ENCODE assay signal across 14 cellular contexts in genomic region chr3:10515884-10516495, GRCh38. TPM values are rescaled to one million over a fixed set of nuclear protein-coding genes. Genes with fewer than 3 reads are reported as not detected.
A peak's percentile ranks its signal among the peaks of the same experiment; 100 is the strongest.
DNase-seq lines count a peak whose midpoint lies in the region; ATAC-seq, FAIRE-seq and TF ChIP-seq lines count a peak whose summit lies in the region.
"Had no signal": no experiment of that assay in that cellular context is flagged by ENCODE, and none has a peak within 500 bp of the region (broad histone marks: within the 10 kb centered on the region; RNA-seq: fewer than 3 reads in every experiment).

No MANE protein-coding gene starts in this region.

- H3K4me1 ChIP-seq in GM12878 (ENCODE audit: control insufficient read depth, insufficient read depth, low read length) = no peaks in the 10 kb centered on the region
- H3K4me1 ChIP-seq: upper lobe of left lung had no signal

- H3K9me3 ChIP-seq in GM12878 (replicated peaks; ENCODE audit: control insufficient read depth, insufficient read depth, low read length) = no peaks in the 10 kb centered on the region
- H3K9me3 ChIP-seq: upper lobe of left lung had no signal

- H3K27ac ChIP-seq in GM12878 (ENCODE audit: control insufficient read depth, insufficient read depth) = no peak overlapping the region
- H3K27ac ChIP-seq: HL-60, SK-N-MC, upper lobe of left lung had no signal

- BruUV-seq in GM12878 (replicated peaks; lab: Mats Ljungman, UMichigan) = no TSS peak

- H4K20me1 ChIP-seq in GM12878 (ENCODE audit: control insufficient read depth, insufficient read depth) = no peaks in the 10 kb centered on the region

- SMC1A ChIA-PET in GM12878 (lab: Charles Lee; ENCODE audit: uncharacterized antibody, unreplicated experiment) = no interaction called here

- no peaks in the 10 kb centered on the region for H3K36me3 ChIP-seq in GM12878 (ENCODE audit: control insufficient read depth in 2 of 2, insufficient read depth in 2 of 2, low read length in 1 of 2)
- H3K36me3 ChIP-seq: upper lobe of left lung had no signal

- in situ Hi-C loops in KBM-7 (cut with MboI; ENCODE audit: low pct_unique_long_range_greater_than_20kb, low sequenced_read_pairs) = no loop called here
- in situ Hi-C loops in GM12878 (cut with MboI) = no loop called here

- no peak for FAIRE-seq in GM12878 (lab: Jason Lieb, UNC)

- H2AFZ ChIP-seq in GM12878 (ENCODE audit: control insufficient read depth, low read depth, low read length) = no peak overlapping the region

- H3K27me3 ChIP-seq in GM12878 (replicated peaks in 1 of 2; ENCODE audit: control insufficient read depth in 2 of 2, insufficient read depth in 2 of 2, low read length in 1 of 2) = no peaks in the 10 kb centered on the region; a peak in 2 of 4 replicates
- H3K27me3 ChIP-seq: upper lobe of left lung had no signal

- RAD21 ChIA-PET in GM12878 (lab: Charles Lee; ENCODE audit: unreplicated experiment) = no interaction called here

- H3K4me2 ChIP-seq in GM12878 (ENCODE audit: control insufficient read depth, insufficient read depth) = no peak overlapping the region

- TF ChIP-seq CTCF in GM12872 (IDR thresholded peaks at IDR 0.05; ENCODE audit: insufficient read depth, low read depth, low read length) (peak; percentile 37; the same call in 1 of the 3 replicates), GM12878 (IDR thresholded peaks at IDR 0.05 in 2 of 3, conservative IDR thresholded peaks at IDR 0.05 in 1 of 3; ENCODE audit: control insufficient read depth in 2 of 3, extremely low read depth in 1 of 3, insufficient read depth in 1 of 3, low read depth in 3 of 3, low read length in 3 of 3) (peak in 1 of 3 experiments; percentile 24; a peak in 2 of 6 replicates)

- POLR2A ChIA-PET in GM12878 (lab: Charles Lee) = no interaction called here

- DNase-seq in KBM-7 (peak; percentile 9), GM12878 (ENCODE audit: low read depth, low spot score) (no peak), posterior vena cava (ENCODE audit: low spot score) (peak; percentile 45), COLO668 (lab: John Stamatoyannopoulos, UW; ENCODE audit: unreplicated experiment) (no peak)
- DNase-seq: CD4-positive, CD25-positive, alpha-beta regulatory T cell; stimulated activated CD4-positive, alpha-beta T cell treated with anti-CD3 and anti-CD28 coated beads, Interleukin-4, amount 100 ng/mL, for 1 hour; upper lobe of left lung had no signal

- H3K4me3 ChIP-seq in GM12878 = no peak overlapping the region
- H3K4me3 ChIP-seq: SK-N-MC, upper lobe of left lung had no signal

- TF ChIP-seq RAD21 in GM12878 (IDR thresholded peaks at IDR 0.05; ENCODE audit: insufficient read depth, low read depth, low read length) = 0 out of 2 replicates have a peak, but pooled peaks have one; percentile 14

- intact Hi-C loops in GM12878 (cut with micrococcal nuclease; ENCODE audit: unreplicated experiment) = no loop called here
- intact Hi-C loops in posterior vena cava (cut with DNase I) = no loop called here

- TF ChIP-seq POLR2A in GM12878 (IDR thresholded peaks at IDR 0.05; ENCODE audit: low read depth, low read length) = no peak

- ATAC-seq in GM12878 = peak; percentile 50; the same call in 2 of the 3 replicates
- no peak for ATAC-seq in HG03097 (IDR thresholded peaks at IDR 0.05; ENCODE audit: low FRiP score, unreplicated experiment)
- no peak for ATAC-seq in HG02759 (IDR thresholded peaks at IDR 0.05; ENCODE audit: unreplicated experiment)
- ATAC-seq: activated CD4-positive, CD25-positive, alpha-beta regulatory T cell treated with anti-CD3 and anti-CD28 coated beads, Interleukin-2, amount 50 U/mL, for 24 hours had no signal

- TF ChIP-seq EP300 in GM12878 (IDR thresholded peaks at IDR 0.05; ENCODE audit: borderline replicate concordance in 1 of 2, control insufficient read depth in 1 of 2, low read depth in 2 of 2, low read length in 2 of 2) = no peak

- CTCF ChIA-PET in GM12878 (lab: Yijun Ruan, JAX) = no interaction called here

- 33% methylated on average over 7 of the region's 7 CpGs for WGBS in GM12878 (ENCODE audit: insufficient coverage, insufficient replicate concordance, low lambda C conversion rate, missing lambda C conversion rate)

- H3K79me2 ChIP-seq in GM12878 (ENCODE audit: control insufficient read depth, insufficient read depth, low read length) = no peaks in the 10 kb centered on the region

- H3K9ac ChIP-seq in GM12878 (ENCODE audit: control insufficient read depth, insufficient read depth, low read length) = no peak overlapping the region

TF ChIP-seq in GM12878, 131 proteins besides CTCF, POLR2A, EP300 and RAD21:
- no peak for TF ChIP-seq ATF2 (IDR thresholded peaks at IDR 0.05; ENCODE audit: low read length)
- TF ChIP-seq POLR2AphosphoS2 (IDR thresholded peaks at IDR 0.05; ENCODE audit: low read depth, low read length) = no peak
- TF ChIP-seq SMC3 (IDR thresholded peaks at IDR 0.05; ENCODE audit: borderline replicate concordance, low read length) = peak; percentile 10; the same call in 1 of the 2 replicates

RNA-seq across cellular contexts. Expression of gene ATP2B2, which starts 10.6 kb away (rescaled TPM):
- total RNA-seq in GM12878 (2013; cell fraction: nucleolus; rRNA removed) = not detected in 2 replicates
- not detected in 2 replicates for total RNA-seq in GM12878 (2014; rRNA removed)
- total RNA-seq in GM12878 (2014; rRNA removed; fragmentation: Illumina TruSeq; extraction: Trizol) = not detected in 2 replicates
- not detected in 2 replicates for total RNA-seq in GM12878 (2021)
- polyA plus RNA-seq in GM12878 (2011; ENCODE audit: low read depth) = not detected
- polyA plus RNA-seq in GM12878 (2011; rRNA removed) = not detected in 2 replicates
- not detected in 2 replicates for polyA plus RNA-seq in GM12878 (2011; cell fraction: cytosol; rRNA removed)
- polyA plus RNA-seq in GM12878 (2011; cell fraction: nucleus; rRNA removed) = 0.03 TPM in 1 of 2 replicates, not detected in the other
- 0.04 TPM in 1 of 2 replicates, not detected in the other for polyA plus RNA-seq in GM12878 (2012)
- polyA plus RNA-seq in GM12878 (2014; fragmentation: Illumina TruSeq; extraction: Trizol) = not detected in 2 replicates
- not detected for polyA plus RNA-seq in GM12878 (2014; fragmentation: Nextera tagmentation; extraction: Ambion mirVana)
- polyA plus RNA-seq in GM12878 (2014; rRNA removed) = not detected in 2 replicates
- polyA plus RNA-seq in GM12878 (2016; fragmentation: Nextera tagmentation; extraction: Ambion mirVana) = under 1 TPM in 1 of 2 experiments, not detected in 1; 0.04 TPM
- not detected in 2 replicates for polyA minus RNA-seq in GM12878 (2011; rRNA and poly(A)+ RNA removed)
- not detected in 2 replicates for polyA minus RNA-seq in GM12878 (2011; cell fraction: cytosol; rRNA and poly(A)+ RNA removed)
- polyA minus RNA-seq in GM12878 (2011; cell fraction: nucleus; rRNA and poly(A)+ RNA removed) = not detected in 2 replicates
- under 1 TPM; 0.29 to 0.42 TPM for total RNA-seq in posterior vena cava
- total RNA-seq: CD4-positive, CD25-positive, alpha-beta regulatory T cell; glomerular endothelial cell had no signal

Comparison
In these comparisons a context has a peak if more than half of its experiments do, and no peak if none do; other contexts are left out.
1. DNase-seq: peak in KBM-7 (single experiment) and posterior vena cava (single experiment); none in GM12878 (single experiment) and COLO668 (single experiment).